In the genomic region with DNA sequence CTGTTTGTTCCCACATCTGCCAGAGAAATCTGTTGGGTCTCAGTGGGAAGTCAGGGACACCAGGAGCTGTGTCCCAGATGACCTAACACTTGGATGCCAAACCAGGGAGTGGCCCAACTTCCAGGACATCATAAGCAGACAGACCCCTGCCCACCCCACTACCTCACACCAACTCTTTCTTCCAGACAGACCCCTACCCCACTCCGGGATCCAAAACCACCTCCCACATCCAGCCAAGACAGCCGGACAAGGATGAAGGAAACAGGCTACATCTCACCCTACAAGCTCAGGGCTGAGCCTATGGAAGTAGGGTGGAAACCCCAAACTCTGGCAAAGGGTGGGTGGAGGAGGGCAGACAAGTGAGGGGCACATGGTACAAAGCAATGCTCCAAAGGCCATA, we compare ENCODE assay signal across 31 cellular contexts. TPM values are rescaled to one million over a fixed set of nuclear protein-coding genes. Genes with fewer than 3 reads are reported as not detected.
DNase-seq lines count a peak whose midpoint lies in the region; ATAC-seq and TF ChIP-seq lines count a peak whose summit lies in the region.
"Had no signal": no experiment of that assay in that cellular context is flagged by ENCODE, and none has a peak within 500 bp of the region (broad histone marks: within the 10 kb centered on the region; RNA-seq: fewer than 3 reads in every experiment).

No MANE protein-coding gene starts in this region.

- H3K4me3 ChIP-seq in dorsolateral prefrontal cortex: peak overlapping the region in 30 of 59 donors; percentile 2 to 100 (median 99)
- no peak overlapping the region for H3K4me3 ChIP-seq in osteoblast (ENCODE audit: insufficient read depth, low read length)
- H3K4me3 ChIP-seq in aorta (ENCODE audit: low read length in 2 of 2): no peak overlapping the region
- H3K4me3 ChIP-seq: left lung, pancreas, tibial nerve had no signal

- DNase-seq in T-helper 2 cell treated with Interferon-gamma antibody and Interleukin-4, amounts not matched to agents 5 μg/mL and 100 μg/mL, for 36 hours (ENCODE audit: low spot score): no peak
- DNase-seq in T-helper 2 cell (no peak), dorsolateral prefrontal cortex (no peak), osteoblast (ENCODE audit: insufficient read length, low spot score, missing footprints) (peak; percentile 31), SHP77 treated with DMSO at 0.1 percent for 48 hours (lab: John Stamatoyannopoulos, UW) (no peak), GM03348 (ENCODE audit: low spot score) (no peak), aorta (no peak)
- no peak for DNase-seq in activated naive CD4-positive, alpha-beta T cell treated with anti-CD3 and anti-CD28 coated beads, Interleukin-2, amount 50 U/mL, for 72 hours (ENCODE audit: low spot score in 2 of 2)
- DNase-seq: activated CD4-positive, alpha-beta T cell treated with anti-CD3 and anti-CD28 coated beads, Interleukin-2, amount 50 U/mL, for 48 hours; activated naive CD4-positive, alpha-beta T cell treated with anti-CD3 and anti-CD28 coated beads for 36 hours; left lung; NCI-H1048; NCI-H1694; NCI-H82; pancreas; retina; RPMI8226; stimulated activated CD4-positive, alpha-beta T cell treated with anti-CD3 and anti-CD28 coated beads, Interleukin-1b, Interleukin-23, amount 100 ng/mL, for 48 hours; stimulated activated naive CD8-positive, alpha-beta T cell treated with anti-CD3 and anti-CD28 coated beads, Interleukin-15, amount 100 ng/mL, for 72 hours; T-helper 1 cell had no signal

- H3K9me3 ChIP-seq in osteoblast (ENCODE audit: low read depth, low read length) (no peaks in the 10 kb centered on the region), aorta (ENCODE audit: control insufficient read depth, low read length) (no peaks in the 10 kb centered on the region)
- H3K9me3 ChIP-seq: left lung, pancreas, tibial nerve had no signal

- peaks cover 10% of the 10 kb centered on the region for H3K27me3 Mint-ChIP-seq in T-helper 2 cell treated with Interferon-gamma antibody and Interleukin-4, amounts not matched to agents 5 μg/mL and 100 μg/mL, for 36 hours (ENCODE audit: low read depth)
- H3K27me3 Mint-ChIP-seq: memory B cell; stimulated activated naive CD8-positive, alpha-beta T cell treated with anti-CD3 and anti-CD28 coated beads, Interleukin-15, amount 100 ng/mL, for 72 hours had no signal

- H3K79me2 ChIP-seq in osteoblast (ENCODE audit: insufficient read depth, low read length): peaks cover 45% of the 10 kb centered on the region

- H3K36me3 ChIP-seq in osteoblast (ENCODE audit: insufficient read depth, low read length) (no peaks in the 10 kb centered on the region), aorta (ENCODE audit: control insufficient read depth in 1 of 2, insufficient read depth in 2 of 2, low read length in 1 of 2) (no peaks in the 10 kb centered on the region)

- TF ChIP-seq CTCF in dorsolateral prefrontal cortex (IDR thresholded peaks at IDR 0.05 in 54 of 56, conservative IDR thresholded peaks at IDR 0.05 in 2 of 56; ENCODE audit: low read depth in 1 of 56, partially characterized antibody in 56 of 56) (no peak), osteoblast (IDR thresholded peaks at IDR 0.05; ENCODE audit: extremely low read depth, low read depth, low read length) (no peak)

- H3K27me3 ChIP-seq in dorsolateral prefrontal cortex (no peaks in the 10 kb centered on the region), osteoblast (ENCODE audit: insufficient read depth, low read length) (no peaks in the 10 kb centered on the region), aorta (ENCODE audit: control insufficient read depth in 1 of 2, insufficient read depth in 2 of 2, low read length in 1 of 2) (no peaks in the 10 kb centered on the region)
- H3K27me3 ChIP-seq: left lung, pancreas, tibial nerve had no signal

- peaks cover 15% of the 10 kb centered on the region for H3K4me1 ChIP-seq in osteoblast (ENCODE audit: insufficient read depth, low read length)
- H3K4me1 ChIP-seq in aorta (ENCODE audit: control insufficient read depth in 1 of 2, insufficient read depth in 2 of 2, low read length in 2 of 2): no peaks in the 10 kb centered on the region

- H3K4me1 Mint-ChIP-seq in T-helper 2 cell treated with Interferon-gamma antibody and Interleukin-4, amounts not matched to agents 5 μg/mL and 100 μg/mL, for 36 hours (ENCODE audit: low read depth): peaks cover 17% of the 10 kb centered on the region

- no peak overlapping the region for H3K4me3 Mint-ChIP-seq in T-helper 2 cell treated with Interferon-gamma antibody and Interleukin-4, amounts not matched to agents 5 μg/mL and 100 μg/mL, for 36 hours
- H3K4me3 Mint-ChIP-seq: activated naive CD4-positive, alpha-beta T cell treated with anti-CD3 and anti-CD28 coated beads for 36 hours; memory B cell; stimulated activated naive CD8-positive, alpha-beta T cell treated with anti-CD3 and anti-CD28 coated beads, Interleukin-15, amount 100 ng/mL, for 72 hours had no signal

- 92% methylated on average over 2 of the region's 2 CpGs for WGBS in aorta, 2 donors

- H3K36me3 Mint-ChIP-seq in T-helper 2 cell treated with Interferon-gamma antibody and Interleukin-4, amounts not matched to agents 5 μg/mL and 100 μg/mL, for 36 hours (ENCODE audit: low read depth): no peaks in the 10 kb centered on the region
- no peaks in the 10 kb centered on the region for H3K36me3 Mint-ChIP-seq in activated naive CD4-positive, alpha-beta T cell treated with anti-CD3 and anti-CD28 coated beads, Interleukin-2, amount 50 U/mL, for 72 hours

- H3K9me3 Mint-ChIP-seq in T-helper 2 cell treated with Interferon-gamma antibody and Interleukin-4, amounts not matched to agents 5 μg/mL and 100 μg/mL, for 36 hours: no peaks in the 10 kb centered on the region
- no peaks in the 10 kb centered on the region for H3K9me3 Mint-ChIP-seq in activated naive CD4-positive, alpha-beta T cell treated with anti-CD3 and anti-CD28 coated beads, Interleukin-2, amount 50 U/mL, for 72 hours
- H3K9me3 Mint-ChIP-seq: activated naive CD4-positive, alpha-beta T cell treated with anti-CD3 and anti-CD28 coated beads for 36 hours; memory B cell; nephron; stimulated activated naive CD8-positive, alpha-beta T cell treated with anti-CD3 and anti-CD28 coated beads, Interleukin-15, amount 100 ng/mL, for 72 hours had no signal

- no peak overlapping the region for H2AFZ ChIP-seq in osteoblast (ENCODE audit: low read length)

- intact Hi-C loops in dorsolateral prefrontal cortex (cut with DNase I): loop anchor here in 1 of 2 donors (5.0 kb wide), 1 partner anchor 68 kb away; a partner anchor contains a TSS
- intact Hi-C loops in aorta (cut with DNase I): loop anchor here in 1 of 2 donors (10.0 kb wide), 1 partner anchor 215 kb away; a partner anchor contains a TSS

- H3K4me2 ChIP-seq in osteoblast (ENCODE audit: insufficient read depth, low read length): no peak overlapping the region

- peak overlapping the region; percentile 26 for H3K27ac Mint-ChIP-seq in T-helper 2 cell treated with Interferon-gamma antibody and Interleukin-4, amounts not matched to agents 5 μg/mL and 100 μg/mL, for 36 hours
- H3K27ac Mint-ChIP-seq in activated naive CD4-positive, alpha-beta T cell treated with anti-CD3 and anti-CD28 coated beads, Interleukin-2, amount 50 U/mL, for 72 hours: no peak overlapping the region
- H3K27ac Mint-ChIP-seq: activated naive CD4-positive, alpha-beta T cell treated with anti-CD3 and anti-CD28 coated beads for 36 hours; memory B cell; nephron had no signal

- no peak for ATAC-seq in activated naive CD4-positive, alpha-beta T cell treated with anti-CD3 and anti-CD28 coated beads, Interleukin-2, amount 50 U/mL, for 72 hours
- no peak for ATAC-seq in aorta (ENCODE audit: low FRiP score)
- ATAC-seq: activated CD4-positive, CD25-positive, alpha-beta regulatory T cell treated with anti-CD3 and anti-CD28 coated beads, Interleukin-2, amount 50 U/mL, for 24 hours; HCT116; HepG2; left lung; pancreas; stimulated activated naive CD8-positive, alpha-beta T cell treated with anti-CD3 and anti-CD28 coated beads, Interleukin-15, amount 100 ng/mL, for 72 hours had no signal

- H4K20me1 ChIP-seq in osteoblast (ENCODE audit: insufficient read depth, low read length): peaks cover 48% of the 10 kb centered on the region

- H3K27ac ChIP-seq in dorsolateral prefrontal cortex: peak overlapping the region in 18 of 59 donors; percentile 13 to 99 (median 56)
- H3K27ac ChIP-seq in osteoblast (ENCODE audit: low read depth, low read length): no peak overlapping the region
- H3K27ac ChIP-seq in aorta (ENCODE audit: low read depth in 1 of 2, low read length in 2 of 2): no peak overlapping the region
- H3K27ac ChIP-seq: 22Rv1, epithelial cell of prostate, left lung, pancreas had no signal

RNA-seq across cellular contexts. Expression of a gene that starts 3.6 kb away (rescaled TPM):
- total RNA-seq in dorsolateral prefrontal cortex (100 to 1,000 TPM in 88 of 120 experiments, 10 to 100 TPM in 32; 70.3 to 155 (median 110) TPM), osteoblast (69.2 and 85.4 TPM in 2 replicates), aorta (10 to 100 TPM; 69.7 to 82.6 TPM)
- 10 to 100 TPM; 17.3 to 27.8 TPM for total RNA-seq in activated naive CD4-positive, alpha-beta T cell treated with anti-CD3 and anti-CD28 coated beads, Interleukin-2, amount 50 U/mL, for 72 hours
- 10 to 100 TPM; 28.9 to 83.4 TPM for polyA plus RNA-seq in aorta

RNA-seq across cellular contexts. Expression of a gene that starts 21.9 kb away (rescaled TPM):
- total RNA-seq in dorsolateral prefrontal cortex: 1 to 10 TPM in 35 of 120 experiments, under 1 TPM in 74, not detected in 11; 0.19 to 2.8 (median 0.78) TPM
- 1.8 TPM in 2 replicates for total RNA-seq in osteoblast
- total RNA-seq in activated naive CD4-positive, alpha-beta T cell treated with anti-CD3 and anti-CD28 coated beads, Interleukin-2, amount 50 U/mL, for 72 hours: 10 to 100 TPM; 23.7 to 25.0 TPM
- 1 to 10 TPM in 1 of 2 donors, under 1 TPM in 1; 0.58 to 1.3 TPM for total RNA-seq in aorta
- 1 to 10 TPM in 1 of 2 donors, not detected in 1; 1.7 TPM for polyA plus RNA-seq in aorta

RNA-seq across cellular contexts. Expression of a gene that starts 49.3 kb away (rescaled TPM):
- 10 to 100 TPM; 29.8 to 60.2 (median 41.8) TPM for total RNA-seq in dorsolateral prefrontal cortex
- total RNA-seq in osteoblast: 19.7 and 23.5 TPM in 2 replicates
- total RNA-seq in activated naive CD4-positive, alpha-beta T cell treated with anti-CD3 and anti-CD28 coated beads, Interleukin-2, amount 50 U/mL, for 72 hours: 10 to 100 TPM; 17.7 to 20.3 TPM
- 10 to 100 TPM; 30.3 to 32.5 TPM for total RNA-seq in aorta
- polyA plus RNA-seq in aorta: 10 to 100 TPM; 22.7 to 40.0 TPM

RNA-seq across cellular contexts. Expression of a gene that starts 50.7 kb away (rescaled TPM):
- total RNA-seq in dorsolateral prefrontal cortex (1 to 10 TPM in 26 of 120 experiments, under 1 TPM in 78, not detected in 16; 0.23 to 3.2 (median 0.64) TPM), osteoblast (not detected in 2 replicates), aorta (1 to 10 TPM; 1.4 to 2.1 TPM)
- total RNA-seq in activated naive CD4-positive, alpha-beta T cell treated with anti-CD3 and anti-CD28 coated beads, Interleukin-2, amount 50 U/mL, for 72 hours: under 1 TPM; 0.39 to 0.52 TPM
- polyA plus RNA-seq in aorta: 1 to 10 TPM in 1 of 2 donors, under 1 TPM in 1; 0.88 to 1.4 TPM
- total RNA-seq: left lung, LHCN-M2, NCI-H460, SK-MEL-5 had no signal
- polyA plus RNA-seq: HepG2 had no signal

RNA-seq across cellular contexts. Expression of a gene that starts 53.3 kb away (rescaled TPM):
- total RNA-seq in dorsolateral prefrontal cortex (10 to 100 TPM; 27.5 to 55.0 (median 39.7) TPM), osteoblast (59.0 and 65.4 TPM in 2 replicates), aorta (10 to 100 TPM; 36.9 to 43.4 TPM)
- 10 to 100 TPM; 71.4 to 73.5 TPM for total RNA-seq in activated naive CD4-positive, alpha-beta T cell treated with anti-CD3 and anti-CD28 coated beads, Interleukin-2, amount 50 U/mL, for 72 hours
- polyA plus RNA-seq in aorta: 10 to 100 TPM; 19.0 to 19.8 TPM

Comparison
In these comparisons a context has a peak if more than half of its experiments do, and no peak if none do; other contexts are left out.
1. H3K4me3 ChIP-seq: peak in dorsolateral prefrontal cortex (30 of 59); none in osteoblast (single experiment) and aorta (0 of 2).